In the genomic region with DNA sequence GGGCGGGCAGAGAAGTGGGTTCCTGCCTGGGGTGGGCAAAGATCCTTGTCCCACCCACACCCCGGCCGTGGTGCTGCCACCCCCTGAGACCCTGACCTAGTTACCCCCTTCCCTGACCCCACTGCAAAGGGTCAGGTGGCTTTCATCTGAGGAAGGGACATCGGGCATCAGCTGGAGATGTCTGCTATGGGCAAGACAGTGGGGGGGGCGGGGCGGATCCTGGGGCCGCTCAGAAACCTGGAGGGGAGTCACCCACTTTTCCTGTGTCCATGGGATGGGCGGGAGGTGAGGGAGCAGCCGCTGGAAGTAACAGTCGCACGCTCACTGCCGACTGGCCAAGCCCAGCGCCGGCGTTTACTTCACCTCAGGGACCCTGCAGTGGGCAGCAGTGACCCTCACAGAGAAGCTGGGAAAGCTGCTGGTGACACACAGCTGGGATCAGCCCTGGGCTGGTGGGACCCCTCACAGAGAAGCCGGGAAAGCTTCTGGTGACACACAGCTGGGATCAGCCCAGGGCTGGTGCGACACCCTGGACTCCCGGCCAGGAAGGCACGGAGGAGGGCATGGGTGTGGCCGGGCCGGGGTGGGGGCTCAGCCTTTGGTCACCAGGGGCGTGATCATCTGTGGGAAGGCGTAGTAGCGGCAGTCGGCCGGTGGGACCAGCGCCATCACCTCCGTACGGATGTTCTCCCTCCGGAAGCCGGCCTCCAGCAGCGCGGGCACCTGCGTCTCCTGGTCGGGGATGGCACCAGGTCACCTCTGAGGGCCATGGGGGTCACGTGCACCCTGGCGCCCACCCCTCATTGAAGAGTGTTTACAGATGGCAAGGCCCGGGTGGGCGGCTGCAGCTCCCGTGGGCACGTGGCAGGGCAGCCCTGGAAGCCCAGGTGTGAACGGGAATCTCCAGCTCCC, we compare ENCODE assay signal across 27 cellular contexts. TPM values are rescaled to one million over a fixed set of nuclear protein-coding genes. Genes with fewer than 3 reads are reported as not detected.
DNase-seq lines count a peak whose midpoint lies in the region; ATAC-seq, FAIRE-seq and TF ChIP-seq lines count a peak whose summit lies in the region.
"Had no signal": no experiment of that assay in that cellular context is flagged by ENCODE, and none has a peak within 500 bp of the region (broad histone marks: within the 10 kb centered on the region; RNA-seq: fewer than 3 reads in every experiment).

No MANE protein-coding gene starts in this region.

- no peak overlapping the region for H2BK20ac ChIP-seq in IMR-90 (ENCODE audit: low read depth, low read length)

- in situ Hi-C loops in IMR-90 (cut with MboI; ENCODE audit: low sequenced_read_pairs) = no loop called here
- in situ Hi-C loops in K562 (cut with MboI) = no loop called here

- no peak overlapping the region for H2BK15ac ChIP-seq in IMR-90 (ENCODE audit: low read depth, low read length)

- dilution Hi-C loops in IMR-90 (cut with HindIII; ENCODE audit: low sequenced_read_pairs, unreplicated experiment) = no loop called here

- H3K79me2 ChIP-seq in K562 (ENCODE audit: control insufficient read depth, insufficient read depth, low read length) = peaks cover 12% of the 10 kb centered on the region
- H3K79me2 ChIP-seq: hepatocyte had no signal

- H3K4me3 ChIP-seq in BLaER1 (no peak overlapping the region), IMR-90 (ENCODE audit: insufficient read depth, low read depth, low read length) (no peak overlapping the region), K562 (no peak overlapping the region), mucosa of descending colon (no peak overlapping the region)
- H3K4me3 ChIP-seq: gastroesophageal sphincter, hepatocyte, left lung, Peyer's patch, SJCRH30 had no signal

- H2BK5ac ChIP-seq in IMR-90 (ENCODE audit: low read depth, low read length, poor library complexity, severe bottlenecking) = no peak overlapping the region

- ATAC-seq in IMR-90 (ENCODE audit: low read depth) = no peak
- peak; percentile 1; the same call in 1 of the 3 replicates for ATAC-seq in K562
- peak; percentile 11 for ATAC-seq in mucosa of descending colon
- ATAC-seq in HG03439 (IDR thresholded peaks at IDR 0.05; ENCODE audit: unreplicated experiment) = no peak
- ATAC-seq in GM21515 (IDR thresholded peaks at IDR 0.05; ENCODE audit: unreplicated experiment) = no peak
- ATAC-seq in GM18858 (IDR thresholded peaks at IDR 0.05; ENCODE audit: unreplicated experiment) = no peak
- ATAC-seq: gastroesophageal sphincter; left lung; stimulated activated naive CD8-positive, alpha-beta T cell treated with anti-CD3 and anti-CD28 coated beads, Interleukin-15, Interleukin-2, amounts not matched to agents 100 U/mL and 50 U/mL, for 24 hours had no signal

- H2BK120ac ChIP-seq in IMR-90 (ENCODE audit: low read depth, low read length) = no peak overlapping the region

- no peak overlapping the region for H3K23ac ChIP-seq in IMR-90 (ENCODE audit: low read depth, low read length)

- no TSS peak for BruUV-seq in IMR-90 (replicated peaks; lab: Mats Ljungman, UMichigan)
- no TSS peak for BruUV-seq in K562 (replicated peaks; lab: Mats Ljungman, UMichigan)

- H3K79me1 ChIP-seq in IMR-90 (ENCODE audit: low read depth in 1 of 2, low read length in 2 of 2) = peaks cover 0 to 10% of the 10 kb centered on the region in 2 experiments; a peak in 3 of 4 replicates

- no peak overlapping the region for H4K91ac ChIP-seq in IMR-90 (ENCODE audit: insufficient read depth, low read depth, low read length)

- H3K4me2 ChIP-seq in BLaER1 = peak overlapping the region; percentile 70
- no peak overlapping the region for H3K4me2 ChIP-seq in IMR-90 (ENCODE audit: low read depth, low read length)
- H3K4me2 ChIP-seq in K562 (ENCODE audit: insufficient read depth, low read length) = no peak overlapping the region
- H3K4me2 ChIP-seq: hepatocyte had no signal

- no peaks in the 10 kb centered on the region for H3K27me3 ChIP-seq in BLaER1
- no peaks in the 10 kb centered on the region for H3K27me3 ChIP-seq in IMR-90 (ENCODE audit: control insufficient read depth, insufficient read depth, low read length)
- no peaks in the 10 kb centered on the region for H3K27me3 ChIP-seq in K562 (ENCODE audit: control insufficient read depth in 2 of 2, insufficient read depth in 2 of 2, low read length in 2 of 2)
- H3K27me3 ChIP-seq: gastroesophageal sphincter, hepatocyte, Peyer's patch had no signal

- H3K27ac ChIP-seq in BLaER1 (no peak overlapping the region), IMR-90 (ENCODE audit: insufficient read depth, low read length) (no peak overlapping the region), K562 (ENCODE audit: extremely low read depth, low read depth, low read length) (no peak overlapping the region)
- H3K27ac ChIP-seq: gastroesophageal sphincter, hepatocyte, HL-60, left lung, Peyer's patch, SJCRH30 had no signal

- no peak overlapping the region for H2AFZ ChIP-seq in IMR-90 (replicated peaks; ENCODE audit: low read length, poor library complexity)
- H2AFZ ChIP-seq in K562 (ENCODE audit: low read depth, low read length) = no peak overlapping the region
- H2AFZ ChIP-seq: hepatocyte had no signal

- H3K4ac ChIP-seq in IMR-90 (ENCODE audit: low read depth, low read length) = no peak overlapping the region

- H3K18ac ChIP-seq in IMR-90 (ENCODE audit: low read depth, low read length) = no peak overlapping the region

- TF ChIP-seq RAD21 in IMR-90 (IDR thresholded peaks at IDR 0.05; ENCODE audit: low read length) (no peak), K562 (CRISPR knock-in tag; conservative IDR thresholded peaks at IDR 0.05 in 1 of 2, IDR thresholded peaks at IDR 0.05 in 1 of 2) (no peak)

- no peak overlapping the region for H2AK5ac ChIP-seq in IMR-90 (ENCODE audit: low read depth, low read length)

- 0 out of 2 replicates have a peak overlapping the region, but pooled peaks have one; percentile 6 for H3K9ac ChIP-seq in BLaER1
- no peak overlapping the region for H3K9ac ChIP-seq in IMR-90 (ENCODE audit: low read depth, low read length)
- peak overlapping the region in 1 of 2 experiments; percentile 75; a peak in 2 of 4 replicates for H3K9ac ChIP-seq in K562 (ENCODE audit: insufficient read depth in 1 of 2, low read depth in 2 of 2, low read length in 2 of 2)

- no peak for TF ChIP-seq CTCF in IMR-90 (conservative IDR thresholded peaks at IDR 0.05; ENCODE audit: low read depth, low read length)
- TF ChIP-seq CTCF in K562 (IDR thresholded peaks at IDR 0.05 in 2 of 3, conservative IDR thresholded peaks at IDR 0.05 in 1 of 3; ENCODE audit: insufficient read depth in 2 of 3, low read depth in 1 of 3, low read length in 3 of 3) = no peak
- TF ChIP-seq CTCF in mucosa of descending colon (IDR thresholded peaks at IDR 0.05) = no peak

- 84% methylated on average over 27 of the region's 42 CpGs; no CpG with 5 or more reads in 1 of the 2 experiments for WGBS in IMR-90 (ENCODE audit: extremely low coverage in 2 of 2, insufficient read length in 1 of 2), 2 experiments
- 66% methylated on average over 34 of the region's 42 CpGs for WGBS in K562 (ENCODE audit: insufficient coverage, low coverage, missing lambda C conversion rate)

- peaks cover 73% of the 10 kb centered on the region for H4K20me1 ChIP-seq in BLaER1
- no peaks in the 10 kb centered on the region for H4K20me1 ChIP-seq in IMR-90 (ENCODE audit: insufficient read depth, low read length)
- H4K20me1 ChIP-seq in K562 (replicated peaks; ENCODE audit: control insufficient read depth, insufficient read depth, low read length) = peaks cover 7% of the 10 kb centered on the region; the same call in 1 of the 2 replicates

- no peak overlapping the region for H3K14ac ChIP-seq in IMR-90 (replicated peaks; ENCODE audit: low read depth, low read length)

- FAIRE-seq in K562 (lab: Jason Lieb, UNC) = no peak
- FAIRE-seq: TTC549 had no signal

- H4K5ac ChIP-seq in IMR-90 (ENCODE audit: low read depth, low read length) = no peak overlapping the region

- H2AK9ac ChIP-seq in IMR-90 (replicated peaks; ENCODE audit: low read depth, low read length, poor library complexity) = peak overlapping the region; percentile 85

- POLR2A ChIA-PET in IMR-90 (lab: Charles Lee; ENCODE audit: unreplicated experiment) (no interaction called here), K562 (lab: Yijun Ruan, JAX) (interaction anchor here (0.6 to 1.9 kb wide), 6 partner anchors 12 to 606 kb away, joined by 3 to 6 read pairs (median 4); partner anchors contain the start of gene CIRBP)

- no peaks in the 10 kb centered on the region for H3K9me1 ChIP-seq in IMR-90 (ENCODE audit: insufficient read depth, low read length)
- no peaks in the 10 kb centered on the region for H3K9me1 ChIP-seq in K562 (ENCODE audit: control insufficient read depth, insufficient read depth, low read length)

- CTCF ChIA-PET in IMR-90 (lab: Yijun Ruan, JAX) = no interaction called here
- CTCF ChIA-PET in K562 (lab: Yijun Ruan, JAX; ENCODE audit: low intra/inter-chr PET ratio) = no interaction called here

- H3K9me3 ChIP-seq in BLaER1 (no peaks in the 10 kb centered on the region), IMR-90 (ENCODE audit: control insufficient read depth, insufficient read depth, low read length) (no peaks in the 10 kb centered on the region), K562 (replicated peaks; ENCODE audit: control insufficient read depth, insufficient read depth, low read depth, low read length) (no peaks in the 10 kb centered on the region), mucosa of descending colon (no peaks in the 10 kb centered on the region)
- H3K9me3 ChIP-seq: gastroesophageal sphincter, left lung, Peyer's patch, SJCRH30 had no signal

- intact Hi-C loops in IMR-90 (cut with micrococcal nuclease) = no loop called here
- intact Hi-C loops in K562 (cut with micrococcal nuclease) = no loop called here
- intact Hi-C loops in mucosa of descending colon (cut with DNase I, micrococcal nuclease) = no loop called here

- H3K56ac ChIP-seq in IMR-90 (ENCODE audit: extremely low read depth, insufficient read depth, low read length) = no peak overlapping the region

- H3K36me3 ChIP-seq in BLaER1 (peaks cover 67% of the 10 kb centered on the region), IMR-90 (ENCODE audit: control insufficient read depth, insufficient read depth, low read length) (peaks cover 11% of the 10 kb centered on the region), K562 (ENCODE audit: control insufficient read depth, insufficient read depth, low read length) (peaks cover 45% of the 10 kb centered on the region; the same call in 2 of the 3 replicates), mucosa of descending colon (ENCODE audit: low read depth) (peaks cover 3% of the 10 kb centered on the region)
- H3K36me3 ChIP-seq: SJCRH30 had no signal

- DNase-seq in IMR-90 (no peak), K562 (ENCODE audit: extremely low read depth in 1 of 4, low spot score in 3 of 4) (peak in 1 of 4 experiments; percentile 32), mucosa of descending colon (no peak), SHP77 (lab: John Stamatoyannopoulos, UW) (no peak)
- DNase-seq: activated CD4-positive, CD25-positive, alpha-beta regulatory T cell treated with anti-CD3 and anti-CD28 coated beads, Interleukin-2, amount 50 U/mL, for 72 hours; activated gamma-delta T cell treated with Interleukin-2 at 50 U/mL for 16 hours; GDM1; immature natural killer cell; naive B cell; NCI-H1048; NCI-H1694 treated with DMSO at 0.1 percent for 48 hours; NCI-H2171; NCI-H510A; NK-92 treated with Interleukin-12 subunit alpha and Interleukin-12 subunit beta, amount 100 ng/mL, for 24 hours; Peyer's patch; SJCRH30; stimulated activated naive CD8-positive, alpha-beta T cell treated with anti-CD3 and anti-CD28 coated beads, Interleukin-15, Interleukin-2, amounts not matched to agents 100 U/mL and 50 U/mL, for 24 hours; T-helper 1 cell had no signal

- H3K4me1 ChIP-seq in BLaER1 (peaks cover 59% of the 10 kb centered on the region), IMR-90 (ENCODE audit: control insufficient read depth, insufficient read depth, low read length) (peaks cover 4% of the 10 kb centered on the region), K562 (replicated peaks in 1 of 2; ENCODE audit: control insufficient read depth in 2 of 2, insufficient read depth in 2 of 2, low read length in 2 of 2) (peaks cover 5 to 82% of the 10 kb centered on the region in 2 experiments; a peak in 3 of 5 replicates), mucosa of descending colon (ENCODE audit: low read depth) (peaks cover 11% of the 10 kb centered on the region)
- H3K4me1 ChIP-seq: SJCRH30 had no signal

- TF ChIP-seq POLR2A in IMR-90 (IDR thresholded peaks at IDR 0.05; ENCODE audit: low read depth, low read length) = no peak
- TF ChIP-seq POLR2A in K562 (conservative IDR thresholded peaks at IDR 0.05) = no peak

- no peak for TF ChIP-seq EP300 in K562 (IDR thresholded peaks at IDR 0.05; ENCODE audit: low read length)

- no peak overlapping the region for H4K8ac ChIP-seq in IMR-90 (ENCODE audit: low read depth in 2 of 2, low read length in 2 of 2)

RNA-seq across cellular contexts. Expression of gene GAMT, which starts 4.3 kb away (rescaled TPM):
- total RNA-seq in IMR-90 (2012; rRNA removed) (22.8 and 23.9 TPM in 2 replicates), K562 (2014; rRNA removed) (35.2 and 47.8 TPM in 2 replicates), K562 (2014; rRNA removed; fragmentation: Illumina TruSeq; extraction: Trizol) (6.1 and 11.1 TPM in 2 replicates), K562 (2015; rRNA removed; fragmentation: Illumina TruSeq; extraction: Trizol) (25.9 and 28.7 TPM in 2 replicates), K562 (2021) (35.3 and 37.5 TPM in 2 replicates), mucosa of descending colon (1 to 10 TPM; 1.6 to 7.0 (median 2.1) TPM)
- polyA plus RNA-seq in IMR-90 (2012; rRNA removed) (51.8 and 63.6 TPM in 2 replicates), K562 (2011; rRNA removed) (27.2 and 42.1 TPM in 2 replicates), K562 (2014; fragmentation: Illumina TruSeq; extraction: Trizol) (26.2 and 35.1 TPM in 2 replicates), K562 (2014; fragmentation: Nextera tagmentation; extraction: Ambion mirVana) (1 to 10 TPM; 1.3 to 2.1 TPM), K562 (2014; rRNA removed) (33.3 and 37.8 TPM in 2 replicates)
- 37.4 and 106 TPM in 2 replicates for polyA plus RNA-seq in IMR-90 (2012; cell fraction: cytosol; rRNA removed)
- 22.7 and 61.5 TPM in 2 replicates for polyA plus RNA-seq in IMR-90 (2012; cell fraction: nucleus; rRNA removed; ENCODE audit: low replicate concordance)
- total RNA-seq in K562 (2011; cell fraction: chromatin; rRNA removed; ENCODE audit: low replicate concordance) = 8.0 and 26.2 TPM in 2 replicates
- 17.6 and 18.7 TPM in 2 replicates for total RNA-seq in K562 (2011; cell fraction: nucleolus; rRNA removed)
- total RNA-seq in K562 (2011; cell fraction: nucleoplasm; rRNA removed) = 11.9 and 13.9 TPM in 2 replicates
- polyA plus RNA-seq in K562 (2011; cell fraction: cytosol; rRNA removed) = 46.5 and 96.1 TPM in 2 replicates
- polyA plus RNA-seq in K562 (2011; cell fraction: nucleus; rRNA removed) = 23.4 and 27.7 TPM in 2 replicates
- polyA plus RNA-seq in K562 (2012) = 44.0 and 47.8 TPM in 2 replicates
- polyA minus RNA-seq in K562 (2011; rRNA and poly(A)+ RNA removed) = 8.4 and 12.9 TPM in 2 replicates
- 22.1 and 26.4 TPM in 2 replicates for polyA minus RNA-seq in K562 (2011; cell fraction: cytosol; rRNA and poly(A)+ RNA removed)
- 6.7 and 7.7 TPM in 2 replicates for polyA minus RNA-seq in K562 (2011; cell fraction: nucleus; rRNA and poly(A)+ RNA removed)

RNA-seq across cellular contexts. Expression of gene DAZAP1, which starts 10.4 kb away (rescaled TPM):
- 22.0 and 35.3 TPM in 2 replicates for total RNA-seq in IMR-90 (2012; rRNA removed)
- 62.8 and 63.6 TPM in 2 replicates for polyA plus RNA-seq in IMR-90 (2012; rRNA removed)
- 32.2 and 39.6 TPM in 2 replicates for polyA plus RNA-seq in IMR-90 (2012; cell fraction: cytosol; rRNA removed)
- polyA plus RNA-seq in IMR-90 (2012; cell fraction: nucleus; rRNA removed; ENCODE audit: low replicate concordance) = 127 and 151 TPM in 2 replicates
- 223 and 289 TPM in 2 replicates for total RNA-seq in K562 (2011; cell fraction: chromatin; rRNA removed; ENCODE audit: low replicate concordance)
- total RNA-seq in K562 (2011; cell fraction: nucleolus; rRNA removed) = 105 and 117 TPM in 2 replicates
- 149 and 185 TPM in 2 replicates for total RNA-seq in K562 (2011; cell fraction: nucleoplasm; rRNA removed)
- 222 and 244 TPM in 2 replicates for total RNA-seq in K562 (2014; rRNA removed)
- 77.7 and 78.7 TPM in 2 replicates for total RNA-seq in K562 (2014; rRNA removed; fragmentation: Illumina TruSeq; extraction: Trizol)
- 139 and 143 TPM in 2 replicates for total RNA-seq in K562 (2015; rRNA removed; fragmentation: Illumina TruSeq; extraction: Trizol)
- total RNA-seq in K562 (2021) = 287 and 289 TPM in 2 replicates
- polyA plus RNA-seq in K562 (2011; rRNA removed) = 125 and 155 TPM in 2 replicates
- 57.6 and 123 TPM in 2 replicates for polyA plus RNA-seq in K562 (2011; cell fraction: cytosol; rRNA removed)
- polyA plus RNA-seq in K562 (2011; cell fraction: nucleus; rRNA removed) = 177 and 237 TPM in 2 replicates
- polyA plus RNA-seq in K562 (2012) = 116 and 140 TPM in 2 replicates
- 142 and 156 TPM in 2 replicates for polyA plus RNA-seq in K562 (2014; fragmentation: Illumina TruSeq; extraction: Trizol)
- 10 to 100 TPM; 10.8 to 13.3 TPM for polyA plus RNA-seq in K562 (2014; fragmentation: Nextera tagmentation; extraction: Ambion mirVana)
- polyA plus RNA-seq in K562 (2014; rRNA removed) = 250 and 266 TPM in 2 replicates
- 29.7 and 47.1 TPM in 2 replicates for polyA minus RNA-seq in K562 (2011; rRNA and poly(A)+ RNA removed)
- polyA minus RNA-seq in K562 (2011; cell fraction: cytosol; rRNA and poly(A)+ RNA removed) = 61.3 and 62.0 TPM in 2 replicates
- polyA minus RNA-seq in K562 (2011; cell fraction: nucleus; rRNA and poly(A)+ RNA removed) = 38.8 and 60.8 TPM in 2 replicates
- 100 to 1,000 TPM; 117 to 123 (median 119) TPM for total RNA-seq in mucosa of descending colon

RNA-seq across cellular contexts. Expression of gene NDUFS7, which starts 13.3 kb away (rescaled TPM):
- 60.8 and 64.7 TPM in 2 replicates for total RNA-seq in IMR-90 (2012; rRNA removed)
- polyA plus RNA-seq in IMR-90 (2012; rRNA removed) = 136 and 167 TPM in 2 replicates
- polyA plus RNA-seq in IMR-90 (2012; cell fraction: cytosol; rRNA removed) = 283 and 387 TPM in 2 replicates
- 76.0 and 256 TPM in 2 replicates for polyA plus RNA-seq in IMR-90 (2012; cell fraction: nucleus; rRNA removed; ENCODE audit: low replicate concordance)
- total RNA-seq in K562 (2011; cell fraction: chromatin; rRNA removed; ENCODE audit: low replicate concordance) = 66.7 and 198 TPM in 2 replicates
- 157 and 164 TPM in 2 replicates for total RNA-seq in K562 (2011; cell fraction: nucleolus; rRNA removed)
- 136 and 201 TPM in 2 replicates for total RNA-seq in K562 (2011; cell fraction: nucleoplasm; rRNA removed)
- 253 and 295 TPM in 2 replicates for total RNA-seq in K562 (2014; rRNA removed)
- 4.9 and 6.0 TPM in 2 replicates for total RNA-seq in K562 (2014; rRNA removed; fragmentation: Illumina TruSeq; extraction: Trizol)
- 108 and 142 TPM in 2 replicates for total RNA-seq in K562 (2015; rRNA removed; fragmentation: Illumina TruSeq; extraction: Trizol)
- total RNA-seq in K562 (2021) = 266 and 293 TPM in 2 replicates
- polyA plus RNA-seq in K562 (2011; rRNA removed) = 56.7 and 107 TPM in 2 replicates
- 225 and 766 TPM in 2 replicates for polyA plus RNA-seq in K562 (2011; cell fraction: cytosol; rRNA removed)
- polyA plus RNA-seq in K562 (2011; cell fraction: nucleus; rRNA removed) = 159 and 202 TPM in 2 replicates
- polyA plus RNA-seq in K562 (2012) = 194 and 288 TPM in 2 replicates
- polyA plus RNA-seq in K562 (2014; fragmentation: Illumina TruSeq; extraction: Trizol) = 11.4 and 105 TPM in 2 replicates
- polyA plus RNA-seq in K562 (2014; fragmentation: Nextera tagmentation; extraction: Ambion mirVana) = 10 to 100 TPM; 28.2 to 60.6 TPM
- polyA plus RNA-seq in K562 (2014; rRNA removed) = 271 and 292 TPM in 2 replicates
- polyA minus RNA-seq in K562 (2011; rRNA and poly(A)+ RNA removed) = 32.1 and 38.2 TPM in 2 replicates
- polyA minus RNA-seq in K562 (2011; cell fraction: cytosol; rRNA and poly(A)+ RNA removed) = 125 and 190 TPM in 2 replicates
- 30.8 and 41.1 TPM in 2 replicates for polyA minus RNA-seq in K562 (2011; cell fraction: nucleus; rRNA and poly(A)+ RNA removed)
- total RNA-seq in mucosa of descending colon = 100 to 1,000 TPM; 118 to 160 (median 148) TPM

RNA-seq across cellular contexts. Expression of gene RPS15, which starts 41.2 kb away (rescaled TPM):
- total RNA-seq in IMR-90 (2012; rRNA removed) = 834 and 1,179 TPM in 2 replicates
- 1,855 and 2,269 TPM in 2 replicates for polyA plus RNA-seq in IMR-90 (2012; rRNA removed)
- 15,264 and 18,725 TPM in 2 replicates for polyA plus RNA-seq in IMR-90 (2012; cell fraction: cytosol; rRNA removed)
- polyA plus RNA-seq in IMR-90 (2012; cell fraction: nucleus; rRNA removed; ENCODE audit: low replicate concordance) = 1,510 and 3,480 TPM in 2 replicates
- 72.0 and 238 TPM in 2 replicates for total RNA-seq in K562 (2011; cell fraction: chromatin; rRNA removed; ENCODE audit: low replicate concordance)
- total RNA-seq in K562 (2011; cell fraction: nucleolus; rRNA removed) = 545 and 547 TPM in 2 replicates
- total RNA-seq in K562 (2011; cell fraction: nucleoplasm; rRNA removed) = 383 and 585 TPM in 2 replicates
- total RNA-seq in K562 (2014; rRNA removed) = 2,649 and 2,867 TPM in 2 replicates
- total RNA-seq in K562 (2014; rRNA removed; fragmentation: Illumina TruSeq; extraction: Trizol) = 407 and 630 TPM in 2 replicates
- 1,267 and 1,272 TPM in 2 replicates for total RNA-seq in K562 (2015; rRNA removed; fragmentation: Illumina TruSeq; extraction: Trizol)
- 2,126 and 2,254 TPM in 2 replicates for total RNA-seq in K562 (2021)
- 957 and 1,566 TPM in 2 replicates for polyA plus RNA-seq in K562 (2011; rRNA removed)
- polyA plus RNA-seq in K562 (2011; cell fraction: cytosol; rRNA removed) = 3,186 and 4,296 TPM in 2 replicates
- polyA plus RNA-seq in K562 (2011; cell fraction: nucleus; rRNA removed) = 907 and 973 TPM in 2 replicates
- 2,701 and 2,899 TPM in 2 replicates for polyA plus RNA-seq in K562 (2012)
- polyA plus RNA-seq in K562 (2014; fragmentation: Illumina TruSeq; extraction: Trizol) = 912 and 1,907 TPM in 2 replicates
- polyA plus RNA-seq in K562 (2014; fragmentation: Nextera tagmentation; extraction: Ambion mirVana) = 100 to 1,000 TPM; 605 to 818 TPM
- 2,791 and 3,285 TPM in 2 replicates for polyA plus RNA-seq in K562 (2014; rRNA removed)
- polyA minus RNA-seq in K562 (2011; rRNA and poly(A)+ RNA removed) = 202 and 239 TPM in 2 replicates
- polyA minus RNA-seq in K562 (2011; cell fraction: cytosol; rRNA and poly(A)+ RNA removed) = 1,242 and 1,610 TPM in 2 replicates
- 152 and 304 TPM in 2 replicates for polyA minus RNA-seq in K562 (2011; cell fraction: nucleus; rRNA and poly(A)+ RNA removed)
- 100 to 1,000 TPM; 748 to 897 (median 892) TPM for total RNA-seq in mucosa of descending colon

RNA-seq across cellular contexts. Expression of gene APC2, which starts 52.9 kb away (rescaled TPM):
- 0.28 and 0.36 TPM in 2 replicates for total RNA-seq in IMR-90 (2012; rRNA removed)
- polyA plus RNA-seq in IMR-90 (2012; rRNA removed) = 0.41 and 0.42 TPM in 2 replicates
- 0.17 and 0.55 TPM in 2 replicates for polyA plus RNA-seq in IMR-90 (2012; cell fraction: cytosol; rRNA removed)
- 0.89 and 2.3 TPM in 2 replicates for polyA plus RNA-seq in IMR-90 (2012; cell fraction: nucleus; rRNA removed; ENCODE audit: low replicate concordance)
- total RNA-seq in K562 (2011; cell fraction: chromatin; rRNA removed; ENCODE audit: low replicate concordance) = 0.56 and 1.4 TPM in 2 replicates
- 0.66 and 1.3 TPM in 2 replicates for total RNA-seq in K562 (2011; cell fraction: nucleolus; rRNA removed)
- 0.44 and 0.53 TPM in 2 replicates for total RNA-seq in K562 (2011; cell fraction: nucleoplasm; rRNA removed)
- total RNA-seq in K562 (2014; rRNA removed) = 0.05 and 0.08 TPM in 2 replicates
- total RNA-seq in K562 (2014; rRNA removed; fragmentation: Illumina TruSeq; extraction: Trizol) = 0.04 TPM in 1 of 2 replicates, not detected in the other
- total RNA-seq in K562 (2015; rRNA removed; fragmentation: Illumina TruSeq; extraction: Trizol) = 0.04 TPM in 1 of 2 replicates, not detected in the other
- 0.27 and 0.40 TPM in 2 replicates for total RNA-seq in K562 (2021)
- polyA plus RNA-seq in K562 (2011; rRNA removed) = 0.01 and 0.06 TPM in 2 replicates
- polyA plus RNA-seq in K562 (2011; cell fraction: cytosol; rRNA removed) = 0.03 and 0.04 TPM in 2 replicates
- polyA plus RNA-seq in K562 (2011; cell fraction: nucleus; rRNA removed) = 0.13 and 0.21 TPM in 2 replicates
- 0.43 and 0.48 TPM in 2 replicates for polyA plus RNA-seq in K562 (2012)
- polyA plus RNA-seq in K562 (2014; fragmentation: Illumina TruSeq; extraction: Trizol) = 0.01 TPM in 2 replicates
- not detected for polyA plus RNA-seq in K562 (2014; fragmentation: Nextera tagmentation; extraction: Ambion mirVana)
- 0.04 and 0.09 TPM in 2 replicates for polyA plus RNA-seq in K562 (2014; rRNA removed)
- polyA minus RNA-seq in K562 (2011; rRNA and poly(A)+ RNA removed) = 0.06 and 0.07 TPM in 2 replicates
- polyA minus RNA-seq in K562 (2011; cell fraction: cytosol; rRNA and poly(A)+ RNA removed) = not detected in 2 replicates
- 0.27 and 0.33 TPM in 2 replicates for polyA minus RNA-seq in K562 (2011; cell fraction: nucleus; rRNA and poly(A)+ RNA removed)
- total RNA-seq in mucosa of descending colon = 1 to 10 TPM in 1 of 3 donors, under 1 TPM in 2; 0.23 to 5.9 (median 0.24) TPM

Comparison
In these comparisons a context has a peak if more than half of its experiments do, and no peak if none do; other contexts are left out.
1. ATAC-seq: peak in K562 (single experiment) and mucosa of descending colon (single experiment); none in IMR-90 (single experiment), HG03439 (single experiment), GM21515 (single experiment) and GM18858 (single experiment).